In genomic region chr9:98833090-98833956, GRCh38 we compare ENCODE assay signal across 1 cellular context.
TF ChIP-seq lines count a peak whose summit lies in the region.

No MANE protein-coding gene starts in this region.

TF ChIP-seq in K562, 482 proteins besides CTCF, POLR2A, EP300 and RAD21 (continued from another document and continues in another):
- TF ChIP-seq SPI1 (IDR thresholded peaks at IDR 0.05; ENCODE audit: borderline replicate concordance, low read depth, low read length) (peak; percentile 68; the same call in 1 of the 2 replicates), NCOA2 (IDR thresholded peaks at IDR 0.05; ENCODE audit: partially characterized antibody in 2 of 2) (no peak), ZSCAN29 (IDR thresholded peaks at IDR 0.05) (no peak), FUS (optimal IDR thresholded peaks at IDR 0.05; ENCODE audit: low read depth, low read length) (no peak), KHSRP (IDR thresholded peaks at IDR 0.05) (no peak), MEF2A (IDR thresholded peaks at IDR 0.05; ENCODE audit: control insufficient read depth, low read depth, low read length) (no peak), ZNF212 (CRISPR knock-in tag; IDR thresholded peaks at IDR 0.05) (no peak), ZFX (CRISPR knock-in tag; IDR thresholded peaks at IDR 0.05) (peak; percentile 62), DMBX1 (CRISPR knock-in tag; IDR thresholded peaks at IDR 0.05; ENCODE audit: borderline replicate concordance) (peak; percentile 89), NBN (IDR thresholded peaks at IDR 0.05; ENCODE audit: low read depth) (peak; percentile 76), POLR2B (IDR thresholded peaks at IDR 0.05; ENCODE audit: low read depth, partially characterized antibody) (peak; percentile 57), STAT5B (CRISPR knock-in tag; IDR thresholded peaks at IDR 0.05) (no peak), REST (CRISPR knock-in tag; IDR thresholded peaks at IDR 0.05; ENCODE audit: low read depth) (no peak), LEF1 (IDR thresholded peaks at IDR 0.05) (peak; percentile 97), KAT7 (CRISPR knock-in tag; IDR thresholded peaks at IDR 0.05; ENCODE audit: borderline replicate concordance) (no peak), CBFA2T2 (conservative IDR thresholded peaks at IDR 0.05) (peak; percentile 64), HNRNPL (IDR thresholded peaks at IDR 0.05; ENCODE audit: low read depth, low read length) (0 out of 2 replicates have a peak, but pooled peaks have one; percentile 43), CBX3 (IDR thresholded peaks at IDR 0.05; ENCODE audit: borderline replicate concordance in 1 of 2, low read length in 2 of 2) (peak in 1 of 2 experiments; percentile 46; a peak in 1 of 3 replicates), KLF13 (tag; IDR thresholded peaks at IDR 0.05; ENCODE audit: borderline replicate concordance, low read depth) (no peak), SOX6 (IDR thresholded peaks at IDR 0.05) (peak; percentile 79), ASH1L (IDR thresholded peaks at IDR 0.05; ENCODE audit: borderline replicate concordance, low read depth, partially characterized antibody) (peak; percentile 62), HINFP (tag; conservative IDR thresholded peaks at IDR 0.05; ENCODE audit: low read depth) (no peak; the same call in 1 of the 2 replicates), HEY1 (CRISPR knock-in tag; IDR thresholded peaks at IDR 0.05; ENCODE audit: borderline replicate concordance) (no peak), SUPT5H (IDR thresholded peaks at IDR 0.05) (peak; percentile 47; the same call in 1 of the 2 replicates), CXXC5 (CRISPR knock-in tag; IDR thresholded peaks at IDR 0.05) (peak; percentile 84), NCOA1 (IDR thresholded peaks at IDR 0.05; ENCODE audit: low read depth) (peak; percentile 91), ZNF384 (IDR thresholded peaks at IDR 0.05; ENCODE audit: low read depth, low read length) (no peak), ZNF263 (CRISPR knock-in tag; IDR thresholded peaks at IDR 0.05; ENCODE audit: borderline replicate concordance) (no peak), RBM22 (IDR thresholded peaks at IDR 0.05; ENCODE audit: low read depth, low read length, poor library complexity, severe bottlenecking) (no peak), ELF2 (CRISPR knock-in tag; IDR thresholded peaks at IDR 0.05) (no peak), RFX7 (CRISPR knock-in tag; IDR thresholded peaks at IDR 0.05) (peak; percentile 51; the same call in 1 of the 2 replicates), HES1 (IDR thresholded peaks at IDR 0.05; ENCODE audit: low read depth) (peak; percentile 30; the same call in 1 of the 2 replicates), KAT8 (IDR thresholded peaks at IDR 0.05; ENCODE audit: low read depth) (no peak), PTTG1 (tag; IDR thresholded peaks at IDR 0.05; ENCODE audit: low read depth) (no peak), CEBPG (CRISPR knock-in tag; IDR thresholded peaks at IDR 0.05) (peak; percentile 27; the same call in 1 of the 2 replicates), CEBPG (tag; conservative IDR thresholded peaks at IDR 0.05 in 1 of 2, IDR thresholded peaks at IDR 0.05 in 1 of 2) (no peak; a peak in 1 of 4 replicates), C11orf30 (IDR thresholded peaks at IDR 0.05; ENCODE audit: low read depth) (no peak), DPF2 (IDR thresholded peaks at IDR 0.05) (peak; percentile 91), HMBOX1 (IDR thresholded peaks at IDR 0.05) (0 out of 2 replicates have a peak, but pooled peaks have one; percentile 59), FOXJ3 (CRISPR knock-in tag; IDR thresholded peaks at IDR 0.05) (no peak), TAL1 (IDR thresholded peaks at IDR 0.05) (peak; percentile 69), VEZF1 (CRISPR knock-in tag; IDR thresholded peaks at IDR 0.05) (peak; percentile 67), SMAD3 (CRISPR knock-in tag; conservative IDR thresholded peaks at IDR 0.05) (0 out of 2 replicates have a peak, but pooled peaks have one; percentile 4), BRF1 (IDR thresholded peaks at IDR 0.05; ENCODE audit: borderline replicate concordance, extremely low read depth, insufficient read length) (no peak), POLR2AphosphoS5 (IDR thresholded peaks at IDR 0.05; ENCODE audit: control insufficient read depth, insufficient read depth, low read depth, low read length) (peak; percentile 71)
- TF ChIP-seq, protein P1, sequence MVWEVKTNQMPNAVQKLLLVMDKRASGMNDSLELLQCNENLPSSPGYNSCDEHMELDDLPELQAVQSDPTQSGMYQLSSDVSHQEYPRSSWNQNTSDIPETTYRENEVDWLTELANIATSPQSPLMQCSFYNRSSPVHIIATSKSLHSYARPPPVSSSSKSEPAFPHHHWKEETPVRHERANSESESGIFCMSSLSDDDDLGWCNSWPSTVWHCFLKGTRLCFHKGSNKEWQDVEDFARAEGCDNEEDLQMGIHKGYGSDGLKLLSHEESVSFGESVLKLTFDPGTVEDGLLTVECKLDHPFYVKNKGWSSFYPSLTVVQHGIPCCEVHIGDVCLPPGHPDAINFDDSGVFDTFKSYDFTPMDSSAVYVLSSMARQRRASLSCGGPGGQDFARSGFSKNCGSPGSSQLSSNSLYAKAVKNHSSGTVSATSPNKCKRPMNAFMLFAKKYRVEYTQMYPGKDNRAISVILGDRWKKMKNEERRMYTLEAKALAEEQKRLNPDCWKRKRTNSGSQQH (CRISPR knock-in tag; IDR thresholded peaks at IDR 0.05): peak; percentile 93
- TF ChIP-seq, protein P2, sequence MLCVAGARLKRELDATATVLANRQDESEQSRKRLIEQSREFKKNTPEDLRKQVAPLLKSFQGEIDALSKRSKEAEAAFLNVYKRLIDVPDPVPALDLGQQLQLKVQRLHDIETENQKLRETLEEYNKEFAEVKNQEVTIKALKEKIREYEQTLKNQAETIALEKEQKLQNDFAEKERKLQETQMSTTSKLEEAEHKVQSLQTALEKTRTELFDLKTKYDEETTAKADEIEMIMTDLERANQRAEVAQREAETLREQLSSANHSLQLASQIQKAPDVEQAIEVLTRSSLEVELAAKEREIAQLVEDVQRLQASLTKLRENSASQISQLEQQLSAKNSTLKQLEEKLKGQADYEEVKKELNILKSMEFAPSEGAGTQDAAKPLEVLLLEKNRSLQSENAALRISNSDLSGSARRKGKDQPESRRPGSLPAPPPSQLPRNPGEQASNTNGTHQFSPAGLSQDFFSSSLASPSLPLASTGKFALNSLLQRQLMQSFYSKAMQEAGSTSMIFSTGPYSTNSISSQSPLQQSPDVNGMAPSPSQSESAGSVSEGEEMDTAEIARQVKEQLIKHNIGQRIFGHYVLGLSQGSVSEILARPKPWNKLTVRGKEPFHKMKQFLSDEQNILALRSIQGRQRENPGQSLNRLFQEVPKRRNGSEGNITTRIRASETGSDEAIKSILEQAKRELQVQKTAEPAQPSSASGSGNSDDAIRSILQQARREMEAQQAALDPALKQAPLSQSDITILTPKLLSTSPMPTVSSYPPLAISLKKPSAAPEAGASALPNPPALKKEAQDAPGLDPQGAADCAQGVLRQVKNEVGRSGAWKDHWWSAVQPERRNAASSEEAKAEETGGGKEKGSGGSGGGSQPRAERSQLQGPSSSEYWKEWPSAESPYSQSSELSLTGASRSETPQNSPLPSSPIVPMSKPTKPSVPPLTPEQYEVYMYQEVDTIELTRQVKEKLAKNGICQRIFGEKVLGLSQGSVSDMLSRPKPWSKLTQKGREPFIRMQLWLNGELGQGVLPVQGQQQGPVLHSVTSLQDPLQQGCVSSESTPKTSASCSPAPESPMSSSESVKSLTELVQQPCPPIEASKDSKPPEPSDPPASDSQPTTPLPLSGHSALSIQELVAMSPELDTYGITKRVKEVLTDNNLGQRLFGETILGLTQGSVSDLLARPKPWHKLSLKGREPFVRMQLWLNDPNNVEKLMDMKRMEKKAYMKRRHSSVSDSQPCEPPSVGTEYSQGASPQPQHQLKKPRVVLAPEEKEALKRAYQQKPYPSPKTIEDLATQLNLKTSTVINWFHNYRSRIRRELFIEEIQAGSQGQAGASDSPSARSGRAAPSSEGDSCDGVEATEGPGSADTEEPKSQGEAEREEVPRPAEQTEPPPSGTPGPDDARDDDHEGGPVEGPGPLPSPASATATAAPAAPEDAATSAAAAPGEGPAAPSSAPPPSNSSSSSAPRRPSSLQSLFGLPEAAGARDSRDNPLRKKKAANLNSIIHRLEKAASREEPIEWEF (CRISPR knock-in tag; IDR thresholded peaks at IDR 0.05): peak; percentile 62; the same call in 1 of the 2 replicates
- TF ChIP-seq, protein P3, sequence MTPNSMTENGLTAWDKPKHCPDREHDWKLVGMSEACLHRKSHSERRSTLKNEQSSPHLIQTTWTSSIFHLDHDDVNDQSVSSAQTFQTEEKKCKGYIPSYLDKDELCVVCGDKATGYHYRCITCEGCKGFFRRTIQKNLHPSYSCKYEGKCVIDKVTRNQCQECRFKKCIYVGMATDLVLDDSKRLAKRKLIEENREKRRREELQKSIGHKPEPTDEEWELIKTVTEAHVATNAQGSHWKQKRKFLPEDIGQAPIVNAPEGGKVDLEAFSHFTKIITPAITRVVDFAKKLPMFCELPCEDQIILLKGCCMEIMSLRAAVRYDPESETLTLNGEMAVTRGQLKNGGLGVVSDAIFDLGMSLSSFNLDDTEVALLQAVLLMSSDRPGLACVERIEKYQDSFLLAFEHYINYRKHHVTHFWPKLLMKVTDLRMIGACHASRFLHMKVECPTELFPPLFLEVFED (CRISPR knock-in tag; conservative IDR thresholded peaks at IDR 0.05): 0 out of 2 replicates have a peak, but pooled peaks have one; percentile 61
- TF ChIP-seq, protein P4, sequence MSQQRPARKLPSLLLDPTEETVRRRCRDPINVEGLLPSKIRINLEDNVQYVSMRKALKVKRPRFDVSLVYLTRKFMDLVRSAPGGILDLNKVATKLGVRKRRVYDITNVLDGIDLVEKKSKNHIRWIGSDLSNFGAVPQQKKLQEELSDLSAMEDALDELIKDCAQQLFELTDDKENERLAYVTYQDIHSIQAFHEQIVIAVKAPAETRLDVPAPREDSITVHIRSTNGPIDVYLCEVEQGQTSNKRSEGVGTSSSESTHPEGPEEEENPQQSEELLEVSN (IDR thresholded peaks at IDR 0.05; ENCODE audit: borderline replicate concordance in 1 of 2, extremely low read depth in 1 of 2, insufficient read depth in 1 of 2, insufficient read length in 1 of 2, low read depth in 1 of 2, low read length in 1 of 2, poor library complexity in 1 of 2, severe bottlenecking in 1 of 2): peak; percentile 84 to 87
